ENCODE assay signal across 8 cellular contexts in the genomic region with DNA sequence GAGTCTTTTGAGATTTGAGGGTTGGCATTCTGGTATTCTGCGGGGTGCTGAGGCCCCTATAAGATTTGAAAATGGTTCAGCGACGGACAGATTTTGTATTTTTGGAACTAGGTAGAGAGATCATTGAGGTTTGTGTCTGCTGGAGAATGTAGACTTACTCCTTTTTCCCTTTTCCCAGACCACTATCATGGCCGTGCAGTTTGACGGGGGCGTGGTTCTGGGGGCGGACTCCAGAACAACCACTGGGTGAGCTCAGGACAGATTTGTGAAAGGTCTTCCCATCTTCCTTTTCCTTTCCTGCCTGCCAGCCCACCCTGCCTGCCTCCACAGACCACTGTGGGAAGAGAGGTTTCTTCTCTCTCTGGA. TPM values are rescaled to one million over a fixed set of nuclear protein-coding genes. Genes with fewer than 3 reads are reported as not detected.
DNase-seq lines count a peak whose midpoint lies in the region; ATAC-seq and TF ChIP-seq lines count a peak whose summit lies in the region.

No MANE protein-coding gene starts in this region.

- no peaks in the 10 kb centered on the region for H3K9me2 ChIP-seq in PC-3 (replicated peaks; ENCODE audit: low read length)

- intact Hi-C loops in PC-3 (cut with micrococcal nuclease) = no loop called here
- intact Hi-C loops in MCF 10A (cut with micrococcal nuclease) = loop anchor here (1.0 kb wide), 1 partner anchor 10 kb away; no protein-coding TSS in a partner anchor

- H3K4me3 Mint-ChIP-seq in MCF 10A (ENCODE audit: unreplicated experiment) = peak overlapping the region; percentile 96

- POLR2A ChIA-PET in PC-3 (lab: Charles Lee; ENCODE audit: unreplicated experiment) = interaction anchor here (0.6 kb wide), 1 partner anchor 40 kb away, joined by 3 read pairs; no protein-coding TSS in a partner anchor
- POLR2A ChIA-PET in MCF 10A (lab: Yijun Ruan, JAX) = interaction anchor here (0.5 to 3.0 kb wide), 19 partner anchors 10 to 230 kb away, joined by 3 to 41 read pairs (median 4); a partner anchor contains a TSS

- H3K4me1 Mint-ChIP-seq in MCF 10A (ENCODE audit: insufficient read depth, unreplicated experiment) = peaks cover 4% of the 10 kb centered on the region

- BruUV-seq in PC-3 (replicated peaks; lab: Mats Ljungman, UMichigan) (TSS peak; percentile 69), MCF 10A (replicated peaks; lab: Mats Ljungman, UMichigan) (no TSS peak)

- H3K27me3 Mint-ChIP-seq in MCF 10A (ENCODE audit: insufficient read depth, unreplicated experiment) = no peaks in the 10 kb centered on the region

- H3K79me2 ChIP-seq in PC-3 (ENCODE audit: low read length) = peaks cover 20% of the 10 kb centered on the region

- H3K9me3 Mint-ChIP-seq in MCF 10A (ENCODE audit: unreplicated experiment) = no peaks in the 10 kb centered on the region

- no peaks in the 10 kb centered on the region for H4K20me1 ChIP-seq in PC-3 (ENCODE audit: low read length)

- H3K4me1 ChIP-seq in PC-3 (ENCODE audit: insufficient read depth, low read length) = 0 out of 2 replicates have a peak, but pooled peaks cover 6% of the 10 kb centered on the region

- H3K4me2 ChIP-seq in PC-3 (ENCODE audit: low read length) = peak overlapping the region; percentile 92

- H3K9me3 ChIP-seq in PC-3 (ENCODE audit: low read length) = no peaks in the 10 kb centered on the region

- peaks cover 5% of the 10 kb centered on the region; the same call in 1 of the 2 replicates for H3K36me3 ChIP-seq in PC-3 (ENCODE audit: low read depth, low read length)

- H3K27me3 ChIP-seq in PC-3 (ENCODE audit: low read length) = no peaks in the 10 kb centered on the region

- H3K4me3 ChIP-seq in PC-3 (ENCODE audit: low read length) = peak overlapping the region; percentile 96

- CTCF ChIA-PET in PC-3 (lab: Charles Lee) = interaction anchor here (0.6 to 0.8 kb wide), 2 partner anchors 48 to 107 kb away, joined by 3 read pairs; a partner anchor contains a TSS
- CTCF ChIA-PET in MCF 10A (lab: Yijun Ruan, JAX) = interaction anchor here (0.6 to 1.3 kb wide), 5 partner anchors 16 to 107 kb away, joined by 3 to 6 read pairs (median 4); no protein-coding TSS in a partner anchor

- H2AFZ ChIP-seq in PC-3 (ENCODE audit: low read length) = peak overlapping the region; percentile 73

- H3K9ac ChIP-seq in PC-3 (ENCODE audit: low read length) = peak overlapping the region; percentile 96

- DNase-seq in activated CD8-positive, alpha-beta memory T cell treated with anti-CD3 and anti-CD28 coated beads for 24 hours = peak; percentile 64
- DNase-seq in activated CD8-positive, alpha-beta memory T cell treated with anti-CD3 and anti-CD28 coated beads, Interleukin-2, amount 50 U/mL, for 4 hours = no peak
- peak; percentile 36 for DNase-seq in PC-3
- peak; percentile 20 for DNase-seq in MCF 10A (ENCODE audit: unreplicated experiment)
- DNase-seq in kidney tubule cell (ENCODE audit: low spot score) = peak; percentile 42
- DNase-seq in stimulated activated naive CD8-positive, alpha-beta T cell treated with anti-CD3 and anti-CD28 coated beads, Interleukin-15, Interleukin-2, amounts not matched to agents 100 U/mL and 50 U/mL, for 24 hours = peak; percentile 63
- no peak for DNase-seq in NCI-H446 (lab: John Stamatoyannopoulos, UW)
- DNase-seq in NK-92 treated with Interleukin-12 subunit alpha and Interleukin-12 subunit beta, amount 100 ng/mL, for 24 hours (lab: John Stamatoyannopoulos, UW) = no peak

- no peaks in the 10 kb centered on the region for H3F3A ChIP-seq in PC-3 (ENCODE audit: low read length, unreplicated experiment)

- peak overlapping the region; percentile 88 for H3K27ac Mint-ChIP-seq in MCF 10A (ENCODE audit: low read depth, unreplicated experiment)

- peak; percentile 77 for ATAC-seq in PC-3
- ATAC-seq in stimulated activated naive CD8-positive, alpha-beta T cell treated with anti-CD3 and anti-CD28 coated beads, Interleukin-15, Interleukin-2, amounts not matched to agents 100 U/mL and 50 U/mL, for 24 hours = no peak

- H3K27ac ChIP-seq in PC-3 (ENCODE audit: low read length) = peak overlapping the region; percentile 55

- H3K36me3 Mint-ChIP-seq in MCF 10A (ENCODE audit: insufficient read depth, unreplicated experiment) = peaks cover 20% of the 10 kb centered on the region

- TF ChIP-seq CTCF in PC-3 (conservative IDR thresholded peaks at IDR 0.05; ENCODE audit: low read depth, low read length) = no peak
- TF ChIP-seq CTCF in MCF 10A (IDR thresholded peaks at IDR 0.05; ENCODE audit: unreplicated experiment) = no peak

RNA-seq across cellular contexts. Expression of a gene that starts 0.6 kb away (rescaled TPM):
- total RNA-seq in PC-3 (2014; rRNA removed) (281 and 405 TPM in 2 replicates), MCF 10A (2022) (169 and 182 TPM in 2 replicates)

RNA-seq across cellular contexts. Expression of a gene that starts 7.8 kb away (rescaled TPM):
- total RNA-seq in PC-3 (2014; rRNA removed) (0.98 TPM in 1 of 2 replicates, not detected in the other), MCF 10A (2022) (not detected in 2 replicates)

RNA-seq across cellular contexts. Expression of a gene that starts 10.4 kb away (rescaled TPM):
- 1.2 and 3.1 TPM in 2 replicates for total RNA-seq in PC-3 (2014; rRNA removed)
- total RNA-seq in MCF 10A (2022) = 0.77 and 1.1 TPM in 2 replicates

RNA-seq across cellular contexts. Expression of a gene that starts 10.4 kb away (rescaled TPM):
- total RNA-seq in PC-3 (2014; rRNA removed) (24.3 and 27.3 TPM in 2 replicates), MCF 10A (2022) (27.6 and 31.7 TPM in 2 replicates)

Comparison
In these comparisons a context has a peak if more than half of its experiments do, and no peak if none do; other contexts are left out.
1. DNase-seq: peak in activated CD8-positive, alpha-beta memory T cell treated with anti-CD3 and anti-CD28 coated beads for 24 hours (single experiment), PC-3 (single experiment), MCF 10A (single experiment), kidney tubule cell (single experiment) and stimulated activated naive CD8-positive, alpha-beta T cell treated with anti-CD3 and anti-CD28 coated beads, Interleukin-15, Interleukin-2, amounts not matched to agents 100 U/mL and 50 U/mL, for 24 hours (single experiment); none in activated CD8-positive, alpha-beta memory T cell treated with anti-CD3 and anti-CD28 coated beads, Interleukin-2, amount 50 U/mL, for 4 hours (single experiment), NCI-H446 (0 of 2) and NK-92 treated with Interleukin-12 subunit alpha and Interleukin-12 subunit beta, amount 100 ng/mL, for 24 hours (single experiment).